In the genomic region with DNA sequence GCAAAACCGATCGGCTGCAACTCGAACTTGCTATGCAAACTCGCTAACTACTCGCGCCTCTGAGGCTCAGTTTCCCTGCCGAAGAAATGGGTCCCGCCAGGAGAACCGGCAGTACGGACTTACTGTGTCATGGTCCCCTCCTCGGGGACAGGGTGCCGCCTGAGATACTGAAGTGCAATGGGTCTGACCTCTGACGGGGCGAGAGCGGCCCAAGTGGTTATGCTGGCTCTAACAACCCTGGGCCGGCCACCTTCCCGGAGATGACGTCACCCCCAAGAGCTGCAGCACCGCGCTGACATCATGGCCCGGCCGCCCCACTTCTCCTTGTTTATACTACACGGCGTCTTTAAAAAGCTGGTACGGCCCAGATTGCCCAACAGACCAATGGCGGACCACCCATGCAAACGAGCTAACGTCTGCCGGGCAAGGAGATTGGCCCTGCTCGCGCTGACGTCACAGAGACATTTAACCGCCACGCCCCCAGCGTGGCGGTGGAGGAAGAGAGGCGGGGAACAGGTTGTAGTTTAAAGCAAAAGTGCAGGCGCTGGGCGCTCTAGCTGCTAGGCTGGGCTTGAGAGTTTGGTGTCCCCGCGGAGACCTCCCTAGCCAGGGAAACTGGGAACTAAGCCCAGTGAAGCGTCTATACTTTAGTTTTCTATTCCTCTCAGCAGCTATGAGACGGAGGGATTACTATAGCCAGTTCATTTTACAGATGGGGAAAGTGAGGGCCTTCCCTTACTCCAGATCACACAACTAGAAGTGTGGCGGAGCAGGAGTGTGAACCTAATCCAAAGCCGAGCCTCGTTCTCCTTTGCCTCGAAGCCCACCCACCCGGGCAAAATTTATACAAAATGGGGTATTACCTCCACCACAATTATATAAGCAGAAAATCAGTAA, we compare ENCODE assay signal across 1 cellular context.
TF ChIP-seq lines count a peak whose summit lies in the region.

No MANE protein-coding gene starts in this region.

TF ChIP-seq in HepG2, 621 proteins besides CTCF, POLR2A, EP300 and RAD21 (continued from another document and continues in another):
- TF ChIP-seq, protein P1, sequence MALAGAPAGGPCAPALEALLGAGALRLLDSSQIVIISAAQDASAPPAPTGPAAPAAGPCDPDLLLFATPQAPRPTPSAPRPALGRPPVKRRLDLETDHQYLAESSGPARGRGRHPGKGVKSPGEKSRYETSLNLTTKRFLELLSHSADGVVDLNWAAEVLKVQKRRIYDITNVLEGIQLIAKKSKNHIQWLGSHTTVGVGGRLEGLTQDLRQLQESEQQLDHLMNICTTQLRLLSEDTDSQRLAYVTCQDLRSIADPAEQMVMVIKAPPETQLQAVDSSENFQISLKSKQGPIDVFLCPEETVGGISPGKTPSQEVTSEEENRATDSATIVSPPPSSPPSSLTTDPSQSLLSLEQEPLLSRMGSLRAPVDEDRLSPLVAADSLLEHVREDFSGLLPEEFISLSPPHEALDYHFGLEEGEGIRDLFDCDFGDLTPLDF (CRISPR knock-in tag; IDR thresholded peaks at IDR 0.05) = no peak
- TF ChIP-seq RFXANK (CRISPR knock-in tag; IDR thresholded peaks at IDR 0.05) (0 out of 2 replicates have a peak, but pooled peaks have one; percentile 71), ZNF607 (CRISPR knock-in tag; IDR thresholded peaks at IDR 0.05; ENCODE audit: borderline replicate concordance) (no peak; the same call in 1 of the 2 replicates), ZNF263 (CRISPR knock-in tag; IDR thresholded peaks at IDR 0.05) (no peak; the same call in 1 of the 2 replicates), CCDC6 (CRISPR knock-in tag; IDR thresholded peaks at IDR 0.05) (peak; percentile 58; the same call in 1 of the 2 replicates), NFRKB (IDR thresholded peaks at IDR 0.05) (no peak), IKZF4 (CRISPR knock-in tag; IDR thresholded peaks at IDR 0.05; ENCODE audit: borderline replicate concordance, low read depth, not compliant biosample characterization) (no peak), ZNF841 (CRISPR knock-in tag; IDR thresholded peaks at IDR 0.05; ENCODE audit: borderline replicate concordance) (no peak), ZNF317 (CRISPR knock-in tag; IDR thresholded peaks at IDR 0.05) (peak; percentile 48; the same call in 1 of the 2 replicates), PHF20 (CRISPR knock-in tag; IDR thresholded peaks at IDR 0.05) (no peak), ATF7 (IDR thresholded peaks at IDR 0.05) (peak; percentile 100), ATF7 (CRISPR knock-in tag; IDR thresholded peaks at IDR 0.05) (peak; percentile 95), TP53 (CRISPR knock-in tag; conservative IDR thresholded peaks at IDR 0.05) (no peak), NAIF1 (CRISPR knock-in tag; IDR thresholded peaks at IDR 0.05; ENCODE audit: borderline replicate concordance) (no peak), ZNF772 (CRISPR knock-in tag; IDR thresholded peaks at IDR 0.05) (no peak), ATF7-NPFF (CRISPR knock-in tag; IDR thresholded peaks at IDR 0.05; ENCODE audit: low read depth) (no peak), MED1 (CRISPR knock-in tag; IDR thresholded peaks at IDR 0.05) (no peak), SUZ12 (IDR thresholded peaks at IDR 0.05; ENCODE audit: low read depth, low read length) (no peak), PTBP1 (IDR thresholded peaks at IDR 0.05; ENCODE audit: low read depth, low read length, poor library complexity, severe bottlenecking) (peak; percentile 90), ZNF891 (CRISPR knock-in tag; IDR thresholded peaks at IDR 0.05) (no peak), ELF1 (CRISPR knock-in tag; IDR thresholded peaks at IDR 0.05) (no peak), ZNF253 (CRISPR knock-in tag; IDR thresholded peaks at IDR 0.05; ENCODE audit: borderline replicate concordance) (no peak), ZFP62 (CRISPR knock-in tag; IDR thresholded peaks at IDR 0.05) (no peak), MXI1 (IDR thresholded peaks at IDR 0.05; ENCODE audit: borderline replicate concordance, low read depth, low read length) (peak; percentile 72; the same call in 2 of the 3 replicates), GATAD2A (CRISPR knock-in tag; IDR thresholded peaks at IDR 0.05) (no peak), ZBTB3 (CRISPR knock-in tag; IDR thresholded peaks at IDR 0.05; ENCODE audit: borderline replicate concordance, low read depth) (no peak), ETV6 (CRISPR knock-in tag; conservative IDR thresholded peaks at IDR 0.05) (no peak), ZNF879 (CRISPR knock-in tag; IDR thresholded peaks at IDR 0.05) (no peak), NFE2 (CRISPR knock-in tag; IDR thresholded peaks at IDR 0.05) (no peak), ZBTB21 (CRISPR knock-in tag; IDR thresholded peaks at IDR 0.05) (peak; percentile 99), NFE2L2 (IDR thresholded peaks at IDR 0.05; ENCODE audit: low read length) (no peak), ZNF672 (CRISPR knock-in tag; IDR thresholded peaks at IDR 0.05) (no peak)
- TF ChIP-seq, protein P2, sequence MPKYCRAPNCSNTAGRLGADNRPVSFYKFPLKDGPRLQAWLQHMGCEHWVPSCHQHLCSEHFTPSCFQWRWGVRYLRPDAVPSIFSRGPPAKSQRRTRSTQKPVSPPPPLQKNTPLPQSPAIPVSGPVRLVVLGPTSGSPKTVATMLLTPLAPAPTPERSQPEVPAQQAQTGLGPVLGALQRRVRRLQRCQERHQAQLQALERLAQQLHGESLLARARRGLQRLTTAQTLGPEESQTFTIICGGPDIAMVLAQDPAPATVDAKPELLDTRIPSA (CRISPR knock-in tag; IDR thresholded peaks at IDR 0.05; ENCODE audit: borderline replicate concordance) = no peak
- TF ChIP-seq, protein P3, sequence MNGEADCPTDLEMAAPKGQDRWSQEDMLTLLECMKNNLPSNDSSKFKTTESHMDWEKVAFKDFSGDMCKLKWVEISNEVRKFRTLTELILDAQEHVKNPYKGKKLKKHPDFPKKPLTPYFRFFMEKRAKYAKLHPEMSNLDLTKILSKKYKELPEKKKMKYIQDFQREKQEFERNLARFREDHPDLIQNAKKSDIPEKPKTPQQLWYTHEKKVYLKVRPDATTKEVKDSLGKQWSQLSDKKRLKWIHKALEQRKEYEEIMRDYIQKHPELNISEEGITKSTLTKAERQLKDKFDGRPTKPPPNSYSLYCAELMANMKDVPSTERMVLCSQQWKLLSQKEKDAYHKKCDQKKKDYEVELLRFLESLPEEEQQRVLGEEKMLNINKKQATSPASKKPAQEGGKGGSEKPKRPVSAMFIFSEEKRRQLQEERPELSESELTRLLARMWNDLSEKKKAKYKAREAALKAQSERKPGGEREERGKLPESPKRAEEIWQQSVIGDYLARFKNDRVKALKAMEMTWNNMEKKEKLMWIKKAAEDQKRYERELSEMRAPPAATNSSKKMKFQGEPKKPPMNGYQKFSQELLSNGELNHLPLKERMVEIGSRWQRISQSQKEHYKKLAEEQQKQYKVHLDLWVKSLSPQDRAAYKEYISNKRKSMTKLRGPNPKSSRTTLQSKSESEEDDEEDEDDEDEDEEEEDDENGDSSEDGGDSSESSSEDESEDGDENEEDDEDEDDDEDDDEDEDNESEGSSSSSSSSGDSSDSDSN (CRISPR knock-in tag; IDR thresholded peaks at IDR 0.05) = no peak; the same call in 1 of the 2 replicates
- TF ChIP-seq, protein P4, sequence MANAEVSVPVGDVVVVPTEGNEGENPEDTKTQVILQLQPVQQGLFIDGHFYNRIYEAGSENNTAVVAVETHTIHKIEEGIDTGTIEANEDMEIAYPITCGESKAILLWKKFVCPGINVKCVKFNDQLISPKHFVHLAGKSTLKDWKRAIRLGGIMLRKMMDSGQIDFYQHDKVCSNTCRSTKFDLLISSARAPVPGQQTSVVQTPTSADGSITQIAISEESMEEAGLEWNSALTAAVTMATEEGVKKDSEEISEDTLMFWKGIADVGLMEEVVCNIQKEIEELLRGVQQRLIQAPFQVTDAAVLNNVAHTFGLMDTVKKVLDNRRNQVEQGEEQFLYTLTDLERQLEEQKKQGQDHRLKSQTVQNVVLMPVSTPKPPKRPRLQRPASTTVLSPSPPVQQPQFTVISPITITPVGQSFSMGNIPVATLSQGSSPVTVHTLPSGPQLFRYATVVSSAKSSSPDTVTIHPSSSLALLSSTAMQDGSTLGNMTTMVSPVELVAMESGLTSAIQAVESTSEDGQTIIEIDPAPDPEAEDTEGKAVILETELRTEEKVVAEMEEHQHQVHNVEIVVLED (CRISPR knock-in tag; IDR thresholded peaks at IDR 0.05; ENCODE audit: borderline replicate concordance) = peak; percentile 62; the same call in 1 of the 2 replicates
- TF ChIP-seq, protein P5, sequence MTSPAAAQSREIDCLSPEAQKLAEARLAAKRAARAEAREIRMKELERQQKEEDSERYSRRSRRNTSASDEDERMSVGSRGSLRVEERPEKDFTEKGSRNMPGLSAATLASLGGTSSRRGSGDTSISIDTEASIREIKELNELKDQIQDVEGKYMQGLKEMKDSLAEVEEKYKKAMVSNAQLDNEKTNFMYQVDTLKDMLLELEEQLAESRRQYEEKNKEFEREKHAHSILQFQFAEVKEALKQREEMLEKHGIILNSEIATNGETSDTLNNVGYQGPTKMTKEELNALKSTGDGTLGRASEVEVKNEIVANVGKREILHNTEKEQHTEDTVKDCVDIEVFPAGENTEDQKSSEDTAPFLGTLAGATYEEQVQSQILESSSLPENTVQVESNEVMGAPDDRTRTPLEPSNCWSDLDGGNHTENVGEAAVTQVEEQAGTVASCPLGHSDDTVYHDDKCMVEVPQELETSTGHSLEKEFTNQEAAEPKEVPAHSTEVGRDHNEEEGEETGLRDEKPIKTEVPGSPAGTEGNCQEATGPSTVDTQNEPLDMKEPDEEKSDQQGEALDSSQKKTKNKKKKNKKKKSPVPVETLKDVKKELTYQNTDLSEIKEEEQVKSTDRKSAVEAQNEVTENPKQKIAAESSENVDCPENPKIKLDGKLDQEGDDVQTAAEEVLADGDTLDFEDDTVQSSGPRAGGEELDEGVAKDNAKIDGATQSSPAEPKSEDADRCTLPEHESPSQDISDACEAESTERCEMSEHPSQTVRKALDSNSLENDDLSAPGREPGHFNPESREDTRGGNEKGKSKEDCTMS (CRISPR knock-in tag; conservative IDR thresholded peaks at IDR 0.05) = no peak
- TF ChIP-seq, protein P6, sequence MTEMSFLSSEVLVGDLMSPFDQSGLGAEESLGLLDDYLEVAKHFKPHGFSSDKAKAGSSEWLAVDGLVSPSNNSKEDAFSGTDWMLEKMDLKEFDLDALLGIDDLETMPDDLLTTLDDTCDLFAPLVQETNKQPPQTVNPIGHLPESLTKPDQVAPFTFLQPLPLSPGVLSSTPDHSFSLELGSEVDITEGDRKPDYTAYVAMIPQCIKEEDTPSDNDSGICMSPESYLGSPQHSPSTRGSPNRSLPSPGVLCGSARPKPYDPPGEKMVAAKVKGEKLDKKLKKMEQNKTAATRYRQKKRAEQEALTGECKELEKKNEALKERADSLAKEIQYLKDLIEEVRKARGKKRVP (CRISPR knock-in tag; IDR thresholded peaks at IDR 0.05) = peak in 1 of 2 experiments; percentile 71; a peak in 2 of 4 replicates
- TF ChIP-seq, protein P7, sequence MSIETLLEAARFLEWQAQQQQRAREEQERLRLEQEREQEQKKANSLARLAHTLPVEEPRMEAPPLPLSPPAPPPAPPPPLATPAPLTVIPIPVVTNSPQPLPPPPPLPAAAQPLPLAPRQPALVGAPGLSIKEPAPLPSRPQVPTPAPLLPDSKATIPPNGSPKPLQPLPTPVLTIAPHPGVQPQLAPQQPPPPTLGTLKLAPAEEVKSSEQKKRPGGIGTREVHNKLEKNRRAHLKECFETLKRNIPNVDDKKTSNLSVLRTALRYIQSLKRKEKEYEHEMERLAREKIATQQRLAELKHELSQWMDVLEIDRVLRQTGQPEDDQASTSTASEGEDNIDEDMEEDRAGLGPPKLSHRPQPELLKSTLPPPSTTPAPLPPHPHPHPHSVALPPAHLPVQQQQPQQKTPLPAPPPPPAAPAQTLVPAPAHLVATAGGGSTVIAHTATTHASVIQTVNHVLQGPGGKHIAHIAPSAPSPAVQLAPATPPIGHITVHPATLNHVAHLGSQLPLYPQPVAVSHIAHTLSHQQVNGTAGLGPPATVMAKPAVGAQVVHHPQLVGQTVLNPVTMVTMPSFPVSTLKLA (IDR thresholded peaks at IDR 0.05) = peak; percentile 71
- TF ChIP-seq, protein P8, sequence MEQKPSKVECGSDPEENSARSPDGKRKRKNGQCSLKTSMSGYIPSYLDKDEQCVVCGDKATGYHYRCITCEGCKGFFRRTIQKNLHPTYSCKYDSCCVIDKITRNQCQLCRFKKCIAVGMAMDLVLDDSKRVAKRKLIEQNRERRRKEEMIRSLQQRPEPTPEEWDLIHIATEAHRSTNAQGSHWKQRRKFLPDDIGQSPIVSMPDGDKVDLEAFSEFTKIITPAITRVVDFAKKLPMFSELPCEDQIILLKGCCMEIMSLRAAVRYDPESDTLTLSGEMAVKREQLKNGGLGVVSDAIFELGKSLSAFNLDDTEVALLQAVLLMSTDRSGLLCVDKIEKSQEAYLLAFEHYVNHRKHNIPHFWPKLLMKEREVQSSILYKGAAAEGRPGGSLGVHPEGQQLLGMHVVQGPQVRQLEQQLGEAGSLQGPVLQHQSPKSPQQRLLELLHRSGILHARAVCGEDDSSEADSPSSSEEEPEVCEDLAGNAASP (CRISPR knock-in tag; IDR thresholded peaks at IDR 0.05; ENCODE audit: borderline replicate concordance) = no peak
- TF ChIP-seq, protein P9, sequence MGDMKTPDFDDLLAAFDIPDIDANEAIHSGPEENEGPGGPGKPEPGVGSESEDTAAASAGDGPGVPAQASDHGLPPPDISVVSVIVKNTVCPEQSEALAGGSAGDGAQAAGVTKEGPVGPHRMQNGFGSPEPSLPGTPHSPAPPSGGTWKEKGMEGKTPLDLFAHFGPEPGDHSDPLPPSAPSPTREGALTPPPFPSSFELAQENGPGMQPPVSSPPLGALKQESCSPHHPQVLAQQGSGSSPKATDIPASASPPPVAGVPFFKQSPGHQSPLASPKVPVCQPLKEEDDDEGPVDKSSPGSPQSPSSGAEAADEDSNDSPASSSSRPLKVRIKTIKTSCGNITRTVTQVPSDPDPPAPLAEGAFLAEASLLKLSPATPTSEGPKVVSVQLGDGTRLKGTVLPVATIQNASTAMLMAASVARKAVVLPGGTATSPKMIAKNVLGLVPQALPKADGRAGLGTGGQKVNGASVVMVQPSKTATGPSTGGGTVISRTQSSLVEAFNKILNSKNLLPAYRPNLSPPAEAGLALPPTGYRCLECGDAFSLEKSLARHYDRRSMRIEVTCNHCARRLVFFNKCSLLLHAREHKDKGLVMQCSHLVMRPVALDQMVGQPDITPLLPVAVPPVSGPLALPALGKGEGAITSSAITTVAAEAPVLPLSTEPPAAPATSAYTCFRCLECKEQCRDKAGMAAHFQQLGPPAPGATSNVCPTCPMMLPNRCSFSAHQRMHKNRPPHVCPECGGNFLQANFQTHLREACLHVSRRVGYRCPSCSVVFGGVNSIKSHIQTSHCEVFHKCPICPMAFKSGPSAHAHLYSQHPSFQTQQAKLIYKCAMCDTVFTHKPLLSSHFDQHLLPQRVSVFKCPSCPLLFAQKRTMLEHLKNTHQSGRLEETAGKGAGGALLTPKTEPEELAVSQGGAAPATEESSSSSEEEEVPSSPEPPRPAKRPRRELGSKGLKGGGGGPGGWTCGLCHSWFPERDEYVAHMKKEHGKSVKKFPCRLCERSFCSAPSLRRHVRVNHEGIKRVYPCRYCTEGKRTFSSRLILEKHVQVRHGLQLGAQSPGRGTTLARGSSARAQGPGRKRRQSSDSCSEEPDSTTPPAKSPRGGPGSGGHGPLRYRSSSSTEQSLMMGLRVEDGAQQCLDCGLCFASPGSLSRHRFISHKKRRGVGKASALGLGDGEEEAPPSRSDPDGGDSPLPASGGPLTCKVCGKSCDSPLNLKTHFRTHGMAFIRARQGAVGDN (CRISPR knock-in tag; IDR thresholded peaks at IDR 0.05) = peak; percentile 67
